ENCODE assay signal across 1 cellular context in the genomic region with DNA sequence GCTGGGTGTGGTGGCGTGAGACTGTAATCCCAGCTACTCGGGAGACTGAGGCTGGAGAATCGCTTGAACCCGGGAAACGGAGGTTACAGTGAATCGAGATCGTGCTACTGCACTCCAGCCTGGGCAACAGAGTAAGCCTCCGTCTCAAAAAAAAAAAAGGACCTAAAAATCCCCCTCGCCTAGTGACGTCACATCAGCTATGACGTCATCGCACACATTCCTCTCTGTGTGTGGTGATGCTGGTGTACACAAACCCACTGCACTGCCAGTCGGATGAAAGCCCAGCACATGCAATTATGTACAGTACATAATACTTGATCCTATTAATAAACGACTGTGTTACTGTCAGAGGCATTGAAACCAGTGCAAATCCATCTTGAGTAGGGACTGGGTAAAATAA.
TF ChIP-seq lines count a peak whose summit lies in the region.

No MANE protein-coding gene starts in this region.

TF ChIP-seq in HEK293, 187 proteins besides CTCF, POLR2A, EP300 and RAD21 (continued from another document):
- TF ChIP-seq, protein P1, sequence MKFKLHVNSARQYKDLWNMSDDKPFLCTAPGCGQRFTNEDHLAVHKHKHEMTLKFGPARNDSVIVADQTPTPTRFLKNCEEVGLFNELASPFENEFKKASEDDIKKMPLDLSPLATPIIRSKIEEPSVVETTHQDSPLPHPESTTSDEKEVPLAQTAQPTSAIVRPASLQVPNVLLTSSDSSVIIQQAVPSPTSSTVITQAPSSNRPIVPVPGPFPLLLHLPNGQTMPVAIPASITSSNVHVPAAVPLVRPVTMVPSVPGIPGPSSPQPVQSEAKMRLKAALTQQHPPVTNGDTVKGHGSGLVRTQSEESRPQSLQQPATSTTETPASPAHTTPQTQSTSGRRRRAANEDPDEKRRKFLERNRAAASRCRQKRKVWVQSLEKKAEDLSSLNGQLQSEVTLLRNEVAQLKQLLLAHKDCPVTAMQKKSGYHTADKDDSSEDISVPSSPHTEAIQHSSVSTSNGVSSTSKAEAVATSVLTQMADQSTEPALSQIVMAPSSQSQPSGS (tag by site-specific recombination; IDR thresholded peaks at IDR 0.05; ENCODE audit: low read depth) = peak; percentile 80
- TF ChIP-seq ZNF629 (tag by site-specific recombination; IDR thresholded peaks at IDR 0.05) = peak; percentile 52; the same call in 1 of the 2 replicates
- 0 out of 2 replicates have a peak, but pooled peaks have one; percentile 32 for TF ChIP-seq GLIS1 (tag by site-specific recombination; IDR thresholded peaks at IDR 0.05)
- TF ChIP-seq ZNF600 (tag by site-specific recombination; IDR thresholded peaks at IDR 0.05) = no peak
